21 cellular contexts compared by ENCODE assay signal in genomic region chr10:117546630-117547300, GRCh38. TPM values are rescaled to one million over a fixed set of nuclear protein-coding genes. Genes with fewer than 3 reads are reported as not detected.
DNase-seq lines count a peak whose midpoint lies in the region; ATAC-seq, FAIRE-seq and TF ChIP-seq lines count a peak whose summit lies in the region.
"Had no signal": no experiment of that assay in that cellular context is flagged by ENCODE, and none has a peak within 500 bp of the region (broad histone marks: within the 10 kb centered on the region; RNA-seq: fewer than 3 reads in every experiment).

No MANE protein-coding gene starts in this region.

- H3K36me3 Mint-ChIP-seq in type B pancreatic cell: peaks cover 30% of the 10 kb centered on the region

- no peaks in the 10 kb centered on the region for H3K9me3 Mint-ChIP-seq in type B pancreatic cell
- H3K9me3 Mint-ChIP-seq: neural crest cell; stimulated activated naive CD8-positive, alpha-beta T cell treated with anti-CD3 and anti-CD28 coated beads, Interleukin-15, amount 100 ng/mL, for 72 hours had no signal

- no peak for DNase-seq in endothelial cell of umbilical vein (ENCODE audit: low read depth, low spot score)
- DNase-seq in type B pancreatic cell (ENCODE audit: extremely low spot score, unreplicated experiment): no peak
- no peak for DNase-seq in activated CD8-positive, alpha-beta memory T cell treated with anti-CD3 and anti-CD28 coated beads, Interleukin-2, amount 50 U/mL, for 4 hours
- DNase-seq in dermis blood vessel endothelial cell: no peak
- DNase-seq: activated effector memory CD4-positive, alpha-beta T cell treated with Interleukin-2 at 50 U/mL for 16 hours; COR-L47; Karpas-422; NCI-H1092 treated with DMSO at 0.1 percent for 48 hours; NCI-H526; stimulated activated CD4-positive, alpha-beta T cell treated with anti-CD3 and anti-CD28 coated beads, Interleukin-1b, Interleukin-23, amount 100 ng/mL, for 48 hours; stimulated activated naive CD8-positive, alpha-beta T cell treated with anti-CD3 and anti-CD28 coated beads, Interleukin-15, amount 100 ng/mL, for 72 hours; T-helper 9 cell had no signal

- peaks cover 90 to 98% of the 10 kb centered on the region in 2 experiments for H3K27me3 ChIP-seq in endothelial cell of umbilical vein (ENCODE audit: control insufficient read depth in 2 of 2, insufficient read depth in 2 of 2, low read length in 2 of 2)
- H3K27me3 ChIP-seq in neural cell (ENCODE audit: insufficient read depth, low read depth, low read length): peaks cover 100% of the 10 kb centered on the region

- dilution Hi-C loops in endothelial cell of umbilical vein (cut with MboI; ENCODE audit: extremely low pct_ligation_motif_present, low sequenced_read_pairs): no loop called here

- ATAC-seq in HG02885 (IDR thresholded peaks at IDR 0.05; ENCODE audit: poor library complexity, unreplicated experiment) (peak; percentile 11), GM21723 (IDR thresholded peaks at IDR 0.05; ENCODE audit: unreplicated experiment) (no peak), GM18498 (IDR thresholded peaks at IDR 0.05; ENCODE audit: unreplicated experiment) (no peak)
- ATAC-seq: activated CD4-positive, CD25-positive, alpha-beta regulatory T cell treated with anti-CD3 and anti-CD28 coated beads, Interleukin-2, amount 50 U/mL, for 24 hours had no signal

- H2AFZ ChIP-seq in endothelial cell of umbilical vein (ENCODE audit: low read depth, low read length): no peak overlapping the region
- no peak overlapping the region for H2AFZ ChIP-seq in neural cell (ENCODE audit: low read depth, low read length)

- H3K9ac ChIP-seq in endothelial cell of umbilical vein (replicated peaks; ENCODE audit: extremely low read depth, insufficient read depth, low read length) (no peak overlapping the region), neural cell (ENCODE audit: low read length) (peak overlapping the region; percentile 36)

- H3K4me3 Mint-ChIP-seq in type B pancreatic cell: peak overlapping the region; percentile 92

- H3K9me3 ChIP-seq in endothelial cell of umbilical vein (replicated peaks; ENCODE audit: control insufficient read depth, insufficient read depth, low read length) (no peaks in the 10 kb centered on the region), neural cell (ENCODE audit: low read length) (no peaks in the 10 kb centered on the region)
- H3K9me3 ChIP-seq: right atrium auricular region had no signal

- TF ChIP-seq EP300 in neural cell (conservative IDR thresholded peaks at IDR 0.05; ENCODE audit: poor library complexity, severe bottlenecking): no peak

- peaks cover 2% of the 10 kb centered on the region for H3K4me1 ChIP-seq in endothelial cell of umbilical vein (ENCODE audit: control insufficient read depth, extremely low read depth, insufficient read depth, low read length)

- H3K27ac ChIP-seq in endothelial cell of umbilical vein (ENCODE audit: insufficient read depth, low read depth, low read length) (no peak overlapping the region), neural cell (ENCODE audit: low read length) (no peak overlapping the region)
- H3K27ac ChIP-seq: right atrium auricular region had no signal

- peak overlapping the region; percentile 93 for H3K27ac Mint-ChIP-seq in type B pancreatic cell
- H3K27ac Mint-ChIP-seq: stimulated activated naive CD8-positive, alpha-beta T cell treated with anti-CD3 and anti-CD28 coated beads, Interleukin-15, amount 100 ng/mL, for 72 hours had no signal

- H3K36me3 ChIP-seq in endothelial cell of umbilical vein (ENCODE audit: control insufficient read depth in 2 of 2, extremely low read depth in 1 of 2, insufficient read depth in 2 of 2, low read length in 2 of 2): no peaks in the 10 kb centered on the region
- H3K36me3 ChIP-seq in neural cell (ENCODE audit: insufficient read depth, low read length): no peaks in the 10 kb centered on the region
- H3K36me3 ChIP-seq: right atrium auricular region had no signal

- no peak for TF ChIP-seq RAD21 in neural cell (conservative IDR thresholded peaks at IDR 0.05)

- BruUV-seq in endothelial cell of umbilical vein (replicated peaks; lab: Mats Ljungman, UMichigan): no TSS peak

- FAIRE-seq in endothelial cell of umbilical vein (lab: Jason Lieb, UNC): no peak

- H3F3A ChIP-seq in neural cell (ENCODE audit: insufficient read depth, low read length, poor library complexity, severe bottlenecking): no peaks in the 10 kb centered on the region

- H3K79me2 ChIP-seq in endothelial cell of umbilical vein (ENCODE audit: control insufficient read depth, insufficient read depth, low read length) (no peaks in the 10 kb centered on the region), neural cell (replicated peaks; ENCODE audit: insufficient read depth, low read length) (peaks cover 66% of the 10 kb centered on the region)

- TF ChIP-seq CTCF in endothelial cell of umbilical vein (IDR thresholded peaks at IDR 0.05; ENCODE audit: extremely low read depth in 1 of 2, insufficient read depth in 1 of 2, low read depth in 1 of 2, low read length in 2 of 2): no peak
- no peak for TF ChIP-seq CTCF in neural cell (IDR thresholded peaks at IDR 0.05; ENCODE audit: poor library complexity, severe bottlenecking)
- TF ChIP-seq CTCF in type B pancreatic cell (conservative IDR thresholded peaks at IDR 0.05): no peak

- H3K4me2 ChIP-seq in endothelial cell of umbilical vein (ENCODE audit: insufficient read depth, low read length) (no peak overlapping the region), neural cell (ENCODE audit: low read length) (no peak overlapping the region)

- TF ChIP-seq POLR2A in endothelial cell of umbilical vein (IDR thresholded peaks at IDR 0.05; ENCODE audit: low read depth, low read length): no peak

- CTCF ChIA-PET in endothelial cell of umbilical vein (lab: Charles Lee): interaction anchor here (0.8 to 2.5 kb wide), 5 partner anchors 10 to 694 kb away, joined by 3 to 8 read pairs (median 3); no protein-coding TSS in a partner anchor

- no peaks in the 10 kb centered on the region for H3K9me1 ChIP-seq in endothelial cell of umbilical vein (replicated peaks; ENCODE audit: control insufficient read depth, extremely low read depth, insufficient read depth, low read length)

- H4K20me1 ChIP-seq in endothelial cell of umbilical vein (replicated peaks; ENCODE audit: control insufficient read depth, extremely low read depth, insufficient read depth, low read length): no peaks in the 10 kb centered on the region
- H4K20me1 ChIP-seq in neural cell (ENCODE audit: insufficient read depth): no peaks in the 10 kb centered on the region

- POLR2A ChIA-PET in endothelial cell of umbilical vein (lab: Charles Lee): no interaction called here

- H3K4me3 ChIP-seq in endothelial cell of umbilical vein (replicated peaks in 1 of 3; ENCODE audit: insufficient read depth in 1 of 3, low read depth in 1 of 3, low read length in 3 of 3) (no peak overlapping the region), neural cell (ENCODE audit: low read length) (peak overlapping the region; percentile 65)
- H3K4me3 ChIP-seq: right atrium auricular region had no signal

- no peaks in the 10 kb centered on the region for H3K9me2 ChIP-seq in neural cell (ENCODE audit: insufficient read depth, low read length)

- peaks cover 43% of the 10 kb centered on the region for H3K4me1 Mint-ChIP-seq in type B pancreatic cell (ENCODE audit: unreplicated experiment)

- peaks cover 83% of the 10 kb centered on the region for H3K27me3 Mint-ChIP-seq in type B pancreatic cell

- intact Hi-C loops in endothelial cell of umbilical vein (cut with micrococcal nuclease): no loop called here

TF ChIP-seq in endothelial cell of umbilical vein, 7 proteins besides CTCF, POLR2A, EP300 and RAD21 (continues in another document):
- TF ChIP-seq POLR2AphosphoS5 (IDR thresholded peaks at IDR 0.05; ENCODE audit: insufficient read depth, low read depth, low read length) (no peak), MAX (IDR thresholded peaks at IDR 0.05; ENCODE audit: insufficient read depth, insufficient read length) (no peak), EZH2 (IDR thresholded peaks at IDR 0.05; ENCODE audit: borderline replicate concordance, low read depth, low read length, severe bottlenecking) (peak; percentile 21), FOS (IDR thresholded peaks at IDR 0.05; ENCODE audit: borderline replicate concordance, insufficient read depth, low read length) (no peak), JUN (IDR thresholded peaks at IDR 0.05; ENCODE audit: borderline replicate concordance, insufficient read depth, insufficient read length, low read depth) (no peak), GATA2 (IDR thresholded peaks at IDR 0.05; ENCODE audit: insufficient read depth, insufficient read length, low read depth, low read length) (no peak)

TF ChIP-seq in neural cell, 6 proteins besides CTCF, POLR2A, EP300 and RAD21 (continues in another document):
- TF ChIP-seq POLR2AphosphoS5 (IDR thresholded peaks at IDR 0.05) (no peak), MXI1 (conservative IDR thresholded peaks at IDR 0.05; ENCODE audit: poor library complexity, severe bottlenecking) (no peak), EZH2 (IDR thresholded peaks at IDR 0.05; ENCODE audit: borderline replicate concordance, insufficient read depth, low read length, poor library complexity, severe bottlenecking) (no peak)

RNA-seq across cellular contexts. Expression of gene EMX2, which starts 4.2 kb away (rescaled TPM):
- total RNA-seq in endothelial cell of umbilical vein (not detected in 2 replicates), type B pancreatic cell (ENCODE audit: low replicate concordance) (24.7 and 29.9 TPM in 2 replicates), dermis blood vessel endothelial cell (0.09 and 0.17 TPM in 2 replicates)
- polyA plus RNA-seq in endothelial cell of umbilical vein (not detected in 2 replicates), neural cell (0.12 and 1.1 TPM in 2 replicates)
- not detected in 2 replicates for polyA plus RNA-seq in endothelial cell of umbilical vein (2011; cell fraction: cytosol; rRNA removed)
- not detected in 2 replicates for polyA plus RNA-seq in endothelial cell of umbilical vein (2011; cell fraction: nucleus; rRNA removed)
- polyA plus RNA-seq in endothelial cell of umbilical vein (2012): not detected in 2 replicates
- polyA minus RNA-seq in endothelial cell of umbilical vein (not detected in 2 replicates), neural cell (0.24 and 0.81 TPM in 2 replicates)
- not detected for polyA minus RNA-seq in endothelial cell of umbilical vein (2011; cell fraction: cytosol; rRNA and poly(A)+ RNA removed)
- polyA minus RNA-seq in endothelial cell of umbilical vein (2011; cell fraction: nucleus; rRNA and poly(A)+ RNA removed): not detected in 2 replicates
- total RNA-seq: glomerular endothelial cell, SK-MEL-5 had no signal

Comparison
In these comparisons a context has a peak if more than half of its experiments do, and no peak if none do; other contexts are left out.
1. RNA of gene EMX2, which starts 4.2 kb away (total RNA-seq): 24.7 to 29.9 TPM in type B pancreatic cell; 0.09 to 0.17 TPM in dermis blood vessel endothelial cell and not detected in endothelial cell of umbilical vein; every median in the first group is over 10 times any median in the second.